In genomic region chr17:72920513-72920912, GRCh38 we compare ENCODE assay signal across 9 cellular contexts.
"Had no signal": no experiment of that assay in that cellular context is flagged by ENCODE, and none has a peak within 500 bp of the region (broad histone marks: within the 10 kb centered on the region; RNA-seq: fewer than 3 reads in every experiment).

No MANE protein-coding gene starts in this region.

- DNase-seq: GM23248, GOT3, H7, HCEC 1CT, HFFc6, KBM-7 had no signal

- H3K9me3 Mint-ChIP-seq: IgD-negative memory B cell had no signal

- H3K4me3 ChIP-seq: GM23248 had no signal

- H3K27me3 Mint-ChIP-seq: IgD-negative memory B cell had no signal

- H3K4me3 Mint-ChIP-seq: HFFc6, IgD-negative memory B cell had no signal

- H3K27ac Mint-ChIP-seq: HFFc6, IgD-negative memory B cell had no signal

- H3K27ac ChIP-seq: GM23248, HL-60, KMS-11 had no signal
